In the genomic region with DNA sequence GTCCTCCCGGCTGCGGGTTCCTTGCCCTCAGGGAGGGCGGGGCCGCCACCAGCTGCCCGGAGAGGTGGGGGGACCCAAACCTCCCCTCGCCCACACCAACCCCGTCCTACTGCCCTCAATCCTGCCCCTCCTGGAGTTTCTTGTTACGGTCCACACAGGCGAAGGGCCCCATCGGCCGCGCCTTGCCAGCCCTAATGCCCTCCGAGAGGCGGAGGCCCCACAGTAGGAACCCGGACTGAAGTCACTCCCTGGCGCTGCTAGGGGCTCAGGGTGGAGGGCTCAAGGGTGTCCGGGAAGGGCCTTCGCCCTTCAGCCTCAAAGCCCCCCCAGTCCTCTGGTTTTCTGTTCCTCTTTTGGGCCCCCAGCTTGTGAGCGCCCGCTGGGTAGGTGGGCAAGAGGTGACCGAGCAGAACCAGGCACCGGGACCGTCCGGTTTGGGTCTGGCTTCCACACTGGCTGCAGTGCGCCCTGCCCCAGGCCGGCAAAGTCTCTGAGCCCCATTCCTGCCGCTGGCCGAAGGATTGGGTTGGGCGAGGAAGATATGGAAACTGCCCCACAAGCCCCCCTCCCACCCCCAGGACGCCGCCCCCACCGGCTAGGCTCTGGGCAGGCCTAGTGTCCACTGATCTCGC, we compare ENCODE assay signal across 9 cellular contexts. TPM values are rescaled to one million over a fixed set of nuclear protein-coding genes. Genes with fewer than 3 reads are reported as not detected.
DNase-seq lines count a peak whose midpoint lies in the region; ATAC-seq and TF ChIP-seq lines count a peak whose summit lies in the region.
"Had no signal": no experiment of that assay in that cellular context is flagged by ENCODE, and none has a peak within 500 bp of the region (broad histone marks: within the 10 kb centered on the region; RNA-seq: fewer than 3 reads in every experiment).

No MANE protein-coding gene starts in this region.

- H3K23ac ChIP-seq in neuronal stem cell (ENCODE audit: low read depth, low read length, poor library complexity) = no peak overlapping the region

- H3K27me3 ChIP-seq in NT2/D1 (ENCODE audit: insufficient read depth, insufficient read length) (peaks cover 74% of the 10 kb centered on the region), esophagus squamous epithelium (peaks cover 4 to 75% (median 7%) of the 10 kb centered on the region in 4 donors), neuronal stem cell (ENCODE audit: control insufficient read depth in 3 of 3, insufficient read depth in 3 of 3, low read depth in 1 of 3, low read length in 3 of 3) (peaks cover 22 to 78% (median 62%) of the 10 kb centered on the region in 3 experiments)

- no peak overlapping the region for H2BK5ac ChIP-seq in neuronal stem cell (ENCODE audit: low read length)

- H3K18ac ChIP-seq in neuronal stem cell (ENCODE audit: low read length) = peak overlapping the region; percentile 85

- H4K91ac ChIP-seq in neuronal stem cell (ENCODE audit: low read depth, low read length, poor library complexity) = no peak overlapping the region

- H3K9ac ChIP-seq in NT2/D1 (ENCODE audit: insufficient read length, low read depth) (peak overlapping the region; percentile 56), neuronal stem cell (ENCODE audit: low read depth, low read length, poor library complexity) (no peak overlapping the region)

- H2BK120ac ChIP-seq in neuronal stem cell (ENCODE audit: low read depth, low read length) = no peak overlapping the region

- H2AFZ ChIP-seq in neuronal stem cell (ENCODE audit: low read length) = no peak overlapping the region

- H2AK5ac ChIP-seq in neuronal stem cell (ENCODE audit: low read depth, low read length) = peak overlapping the region; percentile 97

- peak overlapping the region; percentile 96 for H3K4me2 ChIP-seq in neuronal stem cell (ENCODE audit: insufficient read depth, low read length, poor library complexity, severe bottlenecking)

- no peak for TF ChIP-seq CTCF in C4-2B (conservative IDR thresholded peaks at IDR 0.05)
- TF ChIP-seq CTCF in esophagus squamous epithelium (IDR thresholded peaks at IDR 0.05) = no peak

- H3K4me3 ChIP-seq in NT2/D1 (ENCODE audit: insufficient read length, low read depth) (peak overlapping the region; percentile 49), esophagus squamous epithelium (peak overlapping the region in 3 of 4 donors; percentile 25 to 62 (median 47)), neuronal stem cell (ENCODE audit: low read length in 2 of 2) (peak overlapping the region in 1 of 2 donors; percentile 78)

- DNase-seq in NT2/D1 (ENCODE audit: low read depth, low spot score) (no peak), esophagus squamous epithelium (lab: John Stamatoyannopoulos, UW) (no peak), neuronal stem cell (ENCODE audit: low spot score) (no peak), KG1 (lab: John Stamatoyannopoulos, UW) (no peak), posterior vena cava (ENCODE audit: low spot score) (no peak), NCI-H510A (lab: John Stamatoyannopoulos, UW) (no peak)

- H4K8ac ChIP-seq in neuronal stem cell (ENCODE audit: low read depth, low read length) = no peak overlapping the region

- ATAC-seq in HG03159 (IDR thresholded peaks at IDR 0.05; ENCODE audit: unreplicated experiment) = no peak

- H3K4ac ChIP-seq in neuronal stem cell (ENCODE audit: low read length) = peak overlapping the region; percentile 53

- intact Hi-C loops in esophagus squamous epithelium (cut with DNase I) (no loop called here), posterior vena cava (cut with DNase I) (loop anchor here in 1 of 2 donors (2.0 kb wide), 1 partner anchor 25 kb away; a partner anchor contains a TSS)

- WGBS in esophagus squamous epithelium, 2 donors = 6% methylated on average over 3 of the region's 33 CpGs; no CpG with 5 or more reads in 1 of the 2 donors
- no CpG with 5 or more reads among the region's 33 CpGs for WGBS in neuronal stem cell (ENCODE audit: extremely low coverage in 2 of 2, insufficient read length in 2 of 2, insufficient replicate concordance in 1 of 2), 2 donors

- H3K9me3 ChIP-seq in NT2/D1 (ENCODE audit: insufficient read depth, low read length) (no peaks in the 10 kb centered on the region), esophagus squamous epithelium (no peaks in the 10 kb centered on the region), neuronal stem cell (replicated peaks in 1 of 2; ENCODE audit: control insufficient read depth in 2 of 2, insufficient read depth in 1 of 2, low read depth in 1 of 2, low read length in 2 of 2) (no peaks in the 10 kb centered on the region)

- peak overlapping the region; percentile 58 for H2BK12ac ChIP-seq in neuronal stem cell (ENCODE audit: low read length)

- no peaks in the 10 kb centered on the region for H3K79me1 ChIP-seq in neuronal stem cell (ENCODE audit: low read depth, low read length)

- H2BK15ac ChIP-seq in neuronal stem cell (ENCODE audit: low read length) = peak overlapping the region; percentile 67

- H3K4me1 ChIP-seq in NT2/D1 (ENCODE audit: insufficient read depth, insufficient read length) (peaks cover 8% of the 10 kb centered on the region), esophagus squamous epithelium (peaks cover 22 to 32% (median 28%) of the 10 kb centered on the region in 3 donors), neuronal stem cell (ENCODE audit: control insufficient read depth in 2 of 2, insufficient read depth in 1 of 2, low read depth in 1 of 2, low read length in 2 of 2) (peaks cover 0 to 6% of the 10 kb centered on the region in 2 donors)

- peak overlapping the region; percentile 29 for H3K27ac ChIP-seq in C4-2B
- H3K27ac ChIP-seq in esophagus squamous epithelium = peak overlapping the region in 3 of 4 donors; percentile 26 to 78 (median 43)
- H3K27ac ChIP-seq in neuronal stem cell (replicated peaks; ENCODE audit: low read length) = no peak overlapping the region

- H3K36me3 ChIP-seq in NT2/D1 (ENCODE audit: insufficient read depth, insufficient read length, low read length) (no peaks in the 10 kb centered on the region), esophagus squamous epithelium (no peaks in the 10 kb centered on the region), neuronal stem cell (replicated peaks in 1 of 2; ENCODE audit: control insufficient read depth in 2 of 2, insufficient read depth in 2 of 2, low read length in 2 of 2) (no peaks in the 10 kb centered on the region)

- H3K14ac ChIP-seq in neuronal stem cell (ENCODE audit: low read length) = no peak overlapping the region

- no peak for TF ChIP-seq POLR2A in esophagus squamous epithelium (IDR thresholded peaks at IDR 0.05)

RNA-seq across cellular contexts. Expression of a gene that starts 24.5 kb away (rescaled TPM):
- 1 to 10 TPM in 2 of 4 donors, under 1 TPM in 2; 0.12 to 1.3 (median 0.64) TPM for total RNA-seq in esophagus squamous epithelium
- 5.8 TPM for polyA plus RNA-seq in neuronal stem cell (2013, experiment 1 of 2)
- 6.1 TPM for polyA plus RNA-seq in neuronal stem cell (2013, experiment 2 of 2)
- 10 to 100 TPM; 11.0 to 19.4 TPM for total RNA-seq in posterior vena cava

RNA-seq across cellular contexts. Expression of a gene that starts 37.5 kb away (rescaled TPM):
- not detected for total RNA-seq in esophagus squamous epithelium
- not detected for polyA plus RNA-seq in neuronal stem cell (2013, experiment 1 of 2)
- polyA plus RNA-seq in neuronal stem cell (2013, experiment 2 of 2) = not detected
- not detected for total RNA-seq in posterior vena cava
- total RNA-seq: lung microvascular endothelial cell had no signal

RNA-seq across cellular contexts. Expression of a gene that starts 50.5 kb away (rescaled TPM):
- not detected for total RNA-seq in esophagus squamous epithelium
- not detected for polyA plus RNA-seq in neuronal stem cell (2013, experiment 1 of 2)
- polyA plus RNA-seq in neuronal stem cell (2013, experiment 2 of 2) = not detected
- not detected for total RNA-seq in posterior vena cava
- total RNA-seq: lung microvascular endothelial cell had no signal

Comparison
In these comparisons a context has a peak if more than half of its experiments do, and no peak if none do; other contexts are left out.
1. RNA of a gene that starts 24.5 kb away (total RNA-seq): 11.0 to 19.4 TPM in posterior vena cava; 0.12 to 1.3 TPM in esophagus squamous epithelium; every median in the first group is over 4 times any median in the second.